In the genomic region with DNA sequence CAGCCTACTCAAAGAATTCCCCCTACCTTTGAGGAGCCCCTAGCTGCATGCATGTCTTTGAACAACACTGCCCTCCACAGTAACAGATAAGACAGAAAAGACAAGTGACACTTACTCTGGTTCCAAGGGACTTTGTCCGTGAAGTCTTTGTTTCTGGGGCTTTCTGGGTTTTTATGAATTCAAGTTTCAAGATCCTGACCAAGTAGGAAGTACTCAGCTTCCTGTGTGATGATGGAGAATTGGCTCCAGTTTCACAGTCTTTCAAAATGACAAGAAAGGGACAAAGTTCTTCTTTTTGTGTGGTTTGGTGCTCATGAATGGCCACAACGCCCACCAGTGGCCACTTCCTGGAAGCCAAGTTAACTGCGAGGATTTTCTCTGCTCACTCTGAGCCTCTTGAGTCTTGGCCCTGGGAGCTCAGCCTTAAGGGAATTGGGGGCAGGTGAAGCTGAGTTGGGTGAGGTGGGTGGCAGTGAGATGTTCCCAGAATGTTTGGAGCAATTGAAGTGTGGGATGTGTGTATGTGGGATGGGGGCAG, we compare ENCODE assay signal across 8 cellular contexts. TPM values are rescaled to one million over a fixed set of nuclear protein-coding genes. Genes with fewer than 3 reads are reported as not detected.
DNase-seq lines count a peak whose midpoint lies in the region; ATAC-seq and TF ChIP-seq lines count a peak whose summit lies in the region.

A gene (minus strand): TSS at position 147 of the 538 bp plus-strand sequence. CDS start 4,000 bp downstream, outside the sequence.

- DNase-seq in activated T-cell treated with anti-CD3 and anti-CD28 coated beads, Interleukin-2, amount 50 U/mL, for 4 hours: no peak
- DNase-seq in Right ventricle myocardium superior (peak; percentile 73), renal cortical epithelial cell (ENCODE audit: low read depth) (peak; percentile 71), NCI-H1048 (lab: John Stamatoyannopoulos, UW) (no peak)

- peak; percentile 78 for TF ChIP-seq CTCF in KMS-11 (conservative IDR thresholded peaks at IDR 0.05; ENCODE audit: low read depth, low read length)

- peak within 1 kb of the TSS in 10 of 11 experiments; percentile 6 to 93 (median 74); a peak in 17 of 22 replicates for H3K9ac ChIP-seq in BLaER1 treated with 17β-estradiol and CSF1 and Interleukin-3, amounts not matched to agents 10 nM and 100 nM
- H3K9ac ChIP-seq in KMS-11: peak within 1 kb of the TSS; percentile 73

- H4K20me1 ChIP-seq in BLaER1 treated with 17β-estradiol and CSF1 and Interleukin-3, amounts not matched to agents 10 nM and 100 nM: peaks cover 0 to 16% (median 0%) of the 10 kb centered on the region in 11 experiments; a peak in 2 of 22 replicates
- no peaks in the 10 kb centered on the region for H4K20me1 ChIP-seq in KMS-11 (ENCODE audit: insufficient read depth)

- intact Hi-C loops in Right ventricle myocardium superior (cut with DNase I): no loop called here

- no peaks in the 10 kb centered on the region for H3K27me3 Mint-ChIP-seq in activated T-cell treated with anti-CD3 and anti-CD28 coated beads, Interleukin-2, amount 50 U/mL, for 4 hours (ENCODE audit: low read depth)

- peak within 1 kb of the TSS; percentile 38 to 95 (median 84); a peak in 21 of 22 replicates for H3K27ac ChIP-seq in BLaER1 treated with 17β-estradiol and CSF1 and Interleukin-3, amounts not matched to agents 10 nM and 100 nM
- peak within 1 kb of the TSS; percentile 96 for H3K27ac ChIP-seq in KMS-11

- peaks cover 18 to 92% (median 61%) of the 10 kb centered on the region in 10 experiments for H3K4me1 ChIP-seq in BLaER1 treated with 17β-estradiol and CSF1 and Interleukin-3, amounts not matched to agents 10 nM and 100 nM
- peaks cover 79% of the 10 kb centered on the region for H3K4me1 ChIP-seq in KMS-11 (ENCODE audit: low read depth, poor library complexity, severe bottlenecking)

- peak within 1 kb of the TSS; percentile 6 for H3K4me3 Mint-ChIP-seq in activated T-cell treated with anti-CD3 and anti-CD28 coated beads, Interleukin-2, amount 50 U/mL, for 4 hours

- peak within 1 kb of the TSS; percentile 29; the same call in 1 of the 2 replicates for H2AFZ ChIP-seq in KMS-11 (ENCODE audit: low read depth)

- H3K27me3 ChIP-seq in BLaER1 treated with 17β-estradiol and CSF1 and Interleukin-3, amounts not matched to agents 10 nM and 100 nM: no peaks in the 10 kb centered on the region
- H3K27me3 ChIP-seq in KMS-11 (ENCODE audit: insufficient read depth, low read depth): no peaks in the 10 kb centered on the region

- peaks cover 0 to 19% (median 0%) of the 10 kb centered on the region in 11 experiments; a peak in 6 of 22 replicates for H3K9me3 ChIP-seq in BLaER1 treated with 17β-estradiol and CSF1 and Interleukin-3, amounts not matched to agents 10 nM and 100 nM (replicated peaks in 1 of 11)

- H3K36me3 ChIP-seq in BLaER1 treated with 17β-estradiol and CSF1 and Interleukin-3, amounts not matched to agents 10 nM and 100 nM: peaks cover 0 to 41% (median 10%) of the 10 kb centered on the region in 11 experiments; a peak in 13 of 22 replicates
- no peaks in the 10 kb centered on the region for H3K36me3 ChIP-seq in KMS-11 (ENCODE audit: insufficient read depth)

- peaks cover 29% of the 10 kb centered on the region for H3K4me1 Mint-ChIP-seq in activated T-cell treated with anti-CD3 and anti-CD28 coated beads, Interleukin-2, amount 50 U/mL, for 4 hours (ENCODE audit: low read depth)

- no peaks in the 10 kb centered on the region for H3K9me3 Mint-ChIP-seq in activated T-cell treated with anti-CD3 and anti-CD28 coated beads, Interleukin-2, amount 50 U/mL, for 4 hours

- peak within 1 kb of the TSS; percentile 48 to 99 (median 72) for H3K4me2 ChIP-seq in BLaER1 treated with 17β-estradiol and CSF1 and Interleukin-3, amounts not matched to agents 10 nM and 100 nM
- H3K4me2 ChIP-seq in KMS-11: peak within 1 kb of the TSS; percentile 46

- ATAC-seq in GM19351 (IDR thresholded peaks at IDR 0.05; ENCODE audit: unreplicated experiment) (peak; percentile 55), Right ventricle myocardium superior (ENCODE audit: poor library complexity) (peak; percentile 69), GM21786 (IDR thresholded peaks at IDR 0.05; ENCODE audit: unreplicated experiment) (no peak)
- peak; percentile 62 to 63 for ATAC-seq in activated T-cell treated with anti-CD3 and anti-CD28 coated beads, Interleukin-2, amount 50 U/mL, for 4 hours

- H3K79me2 ChIP-seq in KMS-11 (ENCODE audit: insufficient read depth, low read depth): peaks cover 22% of the 10 kb centered on the region

- peak within 1 kb of the TSS in 7 of 10 experiments; percentile 17 to 79 (median 68); a peak in 13 of 20 replicates for H3K4me3 ChIP-seq in BLaER1 treated with 17β-estradiol and CSF1 and Interleukin-3, amounts not matched to agents 10 nM and 100 nM
- H3K4me3 ChIP-seq in KMS-11 (IDR thresholded peaks at IDR 0.05; ENCODE audit: insufficient read depth, low read depth, low read length): no peak within 1 kb of the TSS

- no peaks in the 10 kb centered on the region for H3K36me3 Mint-ChIP-seq in activated T-cell treated with anti-CD3 and anti-CD28 coated beads, Interleukin-2, amount 50 U/mL, for 4 hours (ENCODE audit: insufficient read depth)

RNA-seq across cellular contexts. Expression of the gene that starts here (rescaled TPM):
- 1 to 10 TPM in 2 of 3 donors, under 1 TPM in 1; 0.57 to 3.2 (median 1.2) TPM for total RNA-seq in activated T-cell treated with anti-CD3 and anti-CD28 coated beads, Interleukin-2, amount 50 U/mL, for 4 hours
- 2.7 TPM for total RNA-seq in Right ventricle myocardium superior
- total RNA-seq in renal cortical epithelial cell: 0.15 TPM in 1 of 2 replicates, not detected in the other

Comparison
In these comparisons a context has a peak if more than half of its experiments do, and no peak if none do; other contexts are left out.
1. Peak in DNase-seq in renal cortical epithelial cell; RNA of the gene not detected or under 1 TPM.